Comparison of ENCODE assay signal across 25 cellular contexts in the genomic region with DNA sequence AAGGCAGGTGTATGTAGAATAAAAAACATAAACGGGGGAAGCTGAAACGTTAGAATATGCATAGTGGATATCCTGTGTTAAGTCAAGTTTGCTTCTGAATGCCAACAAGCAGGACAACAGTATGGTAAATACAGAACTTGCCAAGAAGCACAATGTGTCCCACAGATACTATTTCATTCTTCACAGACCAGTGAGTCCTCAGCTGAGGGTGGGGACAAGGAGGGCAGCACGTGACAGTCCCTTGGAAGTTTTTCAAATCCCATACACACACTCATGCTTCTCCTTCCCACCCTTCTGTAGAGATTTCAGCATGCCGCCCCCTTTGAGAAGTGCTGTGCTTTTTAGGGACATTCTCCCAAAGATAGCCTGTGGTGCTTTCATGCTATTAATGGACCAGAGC.
DNase-seq lines count a peak whose midpoint lies in the region; ATAC-seq, FAIRE-seq and TF ChIP-seq lines count a peak whose summit lies in the region.
"Had no signal": no experiment of that assay in that cellular context is flagged by ENCODE, and none has a peak within 500 bp of the region (broad histone marks: within the 10 kb centered on the region; RNA-seq: fewer than 3 reads in every experiment).

No MANE protein-coding gene starts in this region.

- H3K9me3 ChIP-seq in K562 (replicated peaks; ENCODE audit: control insufficient read depth, insufficient read depth, low read depth, low read length), result no peaks in the 10 kb centered on the region
- H3K9me3 ChIP-seq in parathyroid adenoma (ENCODE audit: control insufficient read depth, low read length), result no peaks in the 10 kb centered on the region
- no peaks in the 10 kb centered on the region for H3K9me3 ChIP-seq in upper lobe of right lung
- H3K9me3 ChIP-seq in BE2C, result no peaks in the 10 kb centered on the region
- H3K9me3 ChIP-seq: MG63, ovary, SK-N-SH had no signal

- in situ Hi-C loops in K562 (cut with MboI), result no loop called here

- H3K4me1 ChIP-seq in K562 (replicated peaks in 1 of 2; ENCODE audit: control insufficient read depth in 2 of 2, insufficient read depth in 2 of 2, low read length in 2 of 2), result peaks cover 3 to 4% of the 10 kb centered on the region in 2 experiments; a peak in 3 of 5 replicates
- peaks cover 34% of the 10 kb centered on the region for H3K4me1 ChIP-seq in parathyroid adenoma
- H3K4me1 ChIP-seq in upper lobe of right lung, result peaks cover 5% of the 10 kb centered on the region
- H3K4me1 ChIP-seq in BE2C, result no peaks in the 10 kb centered on the region

- POLR2A ChIA-PET in K562 (lab: Yijun Ruan, JAX), result interaction anchor here (0.7 kb wide), 1 partner anchor 1554 kb away, joined by 4 read pairs; no protein-coding TSS in a partner anchor

- H3K36me3 ChIP-seq in K562 (ENCODE audit: control insufficient read depth, insufficient read depth, low read length) (no peaks in the 10 kb centered on the region), parathyroid adenoma (ENCODE audit: control insufficient read depth, insufficient read depth, low read length) (no peaks in the 10 kb centered on the region), upper lobe of right lung (no peaks in the 10 kb centered on the region), BE2C (no peaks in the 10 kb centered on the region)
- H3K36me3 ChIP-seq: cardiac muscle cell, MG63, ovary had no signal

- no peak for FAIRE-seq in K562 (lab: Jason Lieb, UNC)
- FAIRE-seq: kidney had no signal

- no peak for TF ChIP-seq CTCF in K562 (IDR thresholded peaks at IDR 0.05 in 2 of 3, conservative IDR thresholded peaks at IDR 0.05 in 1 of 3; ENCODE audit: insufficient read depth in 2 of 3, low read depth in 1 of 3, low read length in 3 of 3)
- TF ChIP-seq CTCF in parathyroid adenoma (IDR thresholded peaks at IDR 0.05), result no peak
- no peak for TF ChIP-seq CTCF in upper lobe of right lung (IDR thresholded peaks at IDR 0.05)
- no peak for TF ChIP-seq CTCF in BE2C (IDR thresholded peaks at IDR 0.05; ENCODE audit: low read depth, low read length)

- H3K27me3 ChIP-seq in K562 (ENCODE audit: control insufficient read depth in 2 of 2, insufficient read depth in 2 of 2, low read length in 2 of 2), result peaks cover 9 to 40% of the 10 kb centered on the region in 2 experiments
- no peaks in the 10 kb centered on the region for H3K27me3 ChIP-seq in parathyroid adenoma (ENCODE audit: control insufficient read depth, insufficient read depth, low read length)
- no peaks in the 10 kb centered on the region for H3K27me3 ChIP-seq in upper lobe of right lung
- no peaks in the 10 kb centered on the region for H3K27me3 ChIP-seq in BE2C
- H3K27me3 ChIP-seq: cardiac muscle cell, MG63, ovary had no signal

- H3K4me3 ChIP-seq in K562, result no peak overlapping the region
- H3K4me3 ChIP-seq in parathyroid adenoma (ENCODE audit: low read depth, low read length), result no peak overlapping the region
- no peak overlapping the region for H3K4me3 ChIP-seq in upper lobe of right lung
- no peak overlapping the region for H3K4me3 ChIP-seq in BE2C (ENCODE audit: low read depth, low read length)
- H3K4me3 ChIP-seq: cardiac muscle cell, MG63, ovary, skin epidermis had no signal

- H3K4me2 ChIP-seq in K562 (ENCODE audit: insufficient read depth, low read length) (no peak overlapping the region), parathyroid adenoma (ENCODE audit: low read length) (peak overlapping the region; percentile 5)
- H3K4me2 ChIP-seq: SK-N-SH had no signal

- no peaks in the 10 kb centered on the region for H3K79me2 ChIP-seq in K562 (ENCODE audit: control insufficient read depth, insufficient read depth, low read length)
- H3K79me2 ChIP-seq in parathyroid adenoma, result no peaks in the 10 kb centered on the region

- no peak for TF ChIP-seq EP300 in K562 (IDR thresholded peaks at IDR 0.05; ENCODE audit: low read length)

- no peak overlapping the region for H2AFZ ChIP-seq in K562 (ENCODE audit: low read depth, low read length)
- peak overlapping the region; percentile 23 for H2AFZ ChIP-seq in parathyroid adenoma

- TF ChIP-seq POLR2A in K562 (conservative IDR thresholded peaks at IDR 0.05), result no peak

- no peak for TF ChIP-seq RAD21 in K562 (CRISPR knock-in tag; conservative IDR thresholded peaks at IDR 0.05 in 1 of 2, IDR thresholded peaks at IDR 0.05 in 1 of 2)

- 8% methylated on average over 4 of the region's 4 CpGs for WGBS in K562 (ENCODE audit: insufficient coverage, low coverage, missing lambda C conversion rate)

- H3K27ac ChIP-seq in K562 (ENCODE audit: extremely low read depth, low read depth, low read length), result no peak overlapping the region
- peak overlapping the region; percentile 83 for H3K27ac ChIP-seq in parathyroid adenoma
- no peak overlapping the region for H3K27ac ChIP-seq in upper lobe of right lung
- H3K27ac ChIP-seq: cardiac muscle cell, ovary, skin epidermis, VCaP had no signal

- no peak for ATAC-seq in K562
- peak; percentile 16 to 38 for ATAC-seq in left cardiac atrium
- peak; percentile 37 for ATAC-seq in upper lobe of right lung
- ATAC-seq: naive thymus-derived CD4-positive, alpha-beta T cell; stimulated activated naive B cell treated with anti-CD40 and anti-IgM and Interleukin-4, amounts not matched to agents 10 μg/mL and 1 μg/mL and 100 μg/mL, for 72 hours had no signal

- H3K9me1 ChIP-seq in K562 (ENCODE audit: control insufficient read depth, insufficient read depth, low read length), result no peaks in the 10 kb centered on the region

- no peak for DNase-seq in K562 (ENCODE audit: extremely low read depth in 1 of 4, low spot score in 3 of 4)
- no peak for DNase-seq in left cardiac atrium
- DNase-seq in upper lobe of right lung, result no peak
- no peak for DNase-seq in DMS53 (lab: John Stamatoyannopoulos, UW)
- no peak for DNase-seq in BE2C
- no peak for DNase-seq in NCI-H187 (lab: John Stamatoyannopoulos, UW)
- DNase-seq: activated CD4-positive, alpha-beta T cell treated with anti-CD3 and anti-CD28 coated beads, Interleukin-2, amount 50 U/mL, for 1 hour; amniotic stem cell; dermis blood vessel endothelial cell; DMS79; foreskin fibroblast; H9; kidney; MG63; naive thymus-derived CD4-positive, alpha-beta T cell; NCI-H1417; NCI-H526 treated with DMSO at 0.1 percent for 48 hours; ovary; RPMI8226; SK-N-SH; stimulated activated naive B cell treated with anti-CD40 and anti-IgM and Interleukin-4, amounts not matched to agents 10 μg/mL and 1 μg/mL and 100 μg/mL, for 72 hours had no signal

- CTCF ChIA-PET in K562 (lab: Yijun Ruan, JAX; ENCODE audit: low intra/inter-chr PET ratio), result no interaction called here

- H4K20me1 ChIP-seq in K562 (replicated peaks; ENCODE audit: control insufficient read depth, insufficient read depth, low read length), result no peaks in the 10 kb centered on the region

- intact Hi-C loops in K562 (cut with micrococcal nuclease) (no loop called here), left cardiac atrium (cut with DNase I) (loop anchor here in 1 of 2 donors (5.0 kb wide), 1 partner anchor 47 kb away; no protein-coding TSS in a partner anchor), upper lobe of right lung (cut with DNase I) (no loop called here)

- BruUV-seq in K562 (replicated peaks; lab: Mats Ljungman, UMichigan), result no TSS peak

- H3K9ac ChIP-seq in K562 (ENCODE audit: insufficient read depth in 1 of 2, low read depth in 2 of 2, low read length in 2 of 2) (no peak overlapping the region), parathyroid adenoma (no peak overlapping the region)
- H3K9ac ChIP-seq: SK-N-SH had no signal

TF ChIP-seq in K562, 482 proteins besides CTCF, POLR2A, EP300 and RAD21 (continues in another document):
- TF ChIP-seq, protein P1, sequence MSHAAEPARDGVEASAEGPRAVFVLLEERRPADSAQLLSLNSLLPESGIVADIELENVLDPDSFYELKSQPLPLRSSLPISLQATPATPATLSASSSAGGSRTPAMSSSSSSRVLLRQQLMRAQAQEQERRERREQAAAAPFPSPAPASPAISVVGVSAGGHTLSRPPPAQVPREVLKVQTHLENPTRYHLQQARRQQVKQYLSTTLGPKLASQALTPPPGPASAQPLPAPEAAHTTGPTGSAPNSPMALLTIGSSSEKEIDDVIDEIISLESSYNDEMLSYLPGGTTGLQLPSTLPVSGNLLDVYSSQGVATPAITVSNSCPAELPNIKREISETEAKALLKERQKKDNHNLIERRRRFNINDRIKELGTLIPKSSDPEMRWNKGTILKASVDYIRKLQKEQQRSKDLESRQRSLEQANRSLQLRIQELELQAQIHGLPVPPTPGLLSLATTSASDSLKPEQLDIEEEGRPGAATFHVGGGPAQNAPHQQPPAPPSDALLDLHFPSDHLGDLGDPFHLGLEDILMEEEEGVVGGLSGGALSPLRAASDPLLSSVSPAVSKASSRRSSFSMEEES (CRISPR knock-in tag; IDR thresholded peaks at IDR 0.05), result peak; percentile 1; the same call in 1 of the 2 replicates
- TF ChIP-seq, protein P2, sequence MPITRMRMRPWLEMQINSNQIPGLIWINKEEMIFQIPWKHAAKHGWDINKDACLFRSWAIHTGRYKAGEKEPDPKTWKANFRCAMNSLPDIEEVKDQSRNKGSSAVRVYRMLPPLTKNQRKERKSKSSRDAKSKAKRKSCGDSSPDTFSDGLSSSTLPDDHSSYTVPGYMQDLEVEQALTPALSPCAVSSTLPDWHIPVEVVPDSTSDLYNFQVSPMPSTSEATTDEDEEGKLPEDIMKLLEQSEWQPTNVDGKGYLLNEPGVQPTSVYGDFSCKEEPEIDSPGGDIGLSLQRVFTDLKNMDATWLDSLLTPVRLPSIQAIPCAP (CRISPR knock-in tag; IDR thresholded peaks at IDR 0.05; ENCODE audit: borderline replicate concordance), result no peak
- TF ChIP-seq TCF3 (CRISPR knock-in tag; IDR thresholded peaks at IDR 0.05) (no peak), PML (IDR thresholded peaks at IDR 0.05; ENCODE audit: low read length) (no peak), BRD4 (IDR thresholded peaks at IDR 0.05) (no peak), MAFF (IDR thresholded peaks at IDR 0.05; ENCODE audit: low read length) (no peak)
- TF ChIP-seq, protein P3, sequence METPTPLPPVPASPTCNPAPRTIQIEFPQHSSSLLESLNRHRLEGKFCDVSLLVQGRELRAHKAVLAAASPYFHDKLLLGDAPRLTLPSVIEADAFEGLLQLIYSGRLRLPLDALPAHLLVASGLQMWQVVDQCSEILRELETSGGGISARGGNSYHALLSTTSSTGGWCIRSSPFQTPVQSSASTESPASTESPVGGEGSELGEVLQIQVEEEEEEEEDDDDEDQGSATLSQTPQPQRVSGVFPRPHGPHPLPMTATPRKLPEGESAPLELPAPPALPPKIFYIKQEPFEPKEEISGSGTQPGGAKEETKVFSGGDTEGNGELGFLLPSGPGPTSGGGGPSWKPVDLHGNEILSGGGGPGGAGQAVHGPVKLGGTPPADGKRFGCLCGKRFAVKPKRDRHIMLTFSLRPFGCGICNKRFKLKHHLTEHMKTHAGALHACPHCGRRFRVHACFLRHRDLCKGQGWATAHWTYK (CRISPR knock-in tag; IDR thresholded peaks at IDR 0.05), result no peak
- TF ChIP-seq, protein P4, sequence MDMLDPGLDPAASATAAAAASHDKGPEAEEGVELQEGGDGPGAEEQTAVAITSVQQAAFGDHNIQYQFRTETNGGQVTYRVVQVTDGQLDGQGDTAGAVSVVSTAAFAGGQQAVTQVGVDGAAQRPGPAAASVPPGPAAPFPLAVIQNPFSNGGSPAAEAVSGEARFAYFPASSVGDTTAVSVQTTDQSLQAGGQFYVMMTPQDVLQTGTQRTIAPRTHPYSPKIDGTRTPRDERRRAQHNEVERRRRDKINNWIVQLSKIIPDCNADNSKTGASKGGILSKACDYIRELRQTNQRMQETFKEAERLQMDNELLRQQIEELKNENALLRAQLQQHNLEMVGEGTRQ (CRISPR knock-in tag; IDR thresholded peaks at IDR 0.05), result peak; percentile 41; the same call in 1 of the 2 replicates
